ENCODE assay signal across 29 cellular contexts in genomic region chr4:7312691-7313090, GRCh38.
"Had no signal": no experiment of that assay in that cellular context is flagged by ENCODE, and none has a peak within 500 bp of the region (broad histone marks: within the 10 kb centered on the region; RNA-seq: fewer than 3 reads in every experiment).

No MANE protein-coding gene starts in this region.

- H3K27me3 Mint-ChIP-seq: activated CD4-positive, alpha-beta T cell treated with anti-CD3 and anti-CD28 coated beads, Interleukin-2, amount 10 ng/mL, durations not matched to agents 24 days and 14 days; activated CD8-positive, alpha-beta memory T cell treated with anti-CD3 and anti-CD28 coated beads, Interleukin-2, amount 10 ng/mL, durations not matched to agents 7 days and 5 days had no signal

- H3K4me1 Mint-ChIP-seq: activated CD4-positive, alpha-beta T cell treated with anti-CD3 and anti-CD28 coated beads, Interleukin-2, amount 10 ng/mL, durations not matched to agents 24 days and 14 days; activated CD8-positive, alpha-beta memory T cell treated with anti-CD3 and anti-CD28 coated beads, Interleukin-2, amount 10 ng/mL, durations not matched to agents 7 days and 5 days; activated naive CD8-positive, alpha-beta T cell treated with anti-CD3 and anti-CD28 coated beads, Interleukin-2, amount 50 U/mL, for 24 hours had no signal

- DNase-seq: activated CD4-positive, alpha-beta T cell treated with anti-CD3 and anti-CD28 coated beads, Interleukin-2, amount 10 ng/mL, durations not matched to agents 24 days and 14 days; activated CD4-positive, alpha-beta T cell treated with anti-CD3 and anti-CD28 coated beads, Interleukin-2, amount 50 U/mL, for 48 hours; activated CD4-positive, CD25-positive, alpha-beta regulatory T cell treated with anti-CD3 and anti-CD28 coated beads, Interleukin-2, amount 50 U/mL, for 72 hours; activated CD8-positive, alpha-beta memory T cell treated with anti-CD3 and anti-CD28 coated beads, Interleukin-2, amount 10 ng/mL, durations not matched to agents 7 days and 5 days; activated effector memory CD4-positive, alpha-beta T cell treated with Interleukin-2 at 50 U/mL for 16 hours; activated naive CD4-positive, alpha-beta T cell treated with Interleukin-2 at 50 U/mL for 16 hours; activated naive CD8-positive, alpha-beta T cell treated with anti-CD3 and anti-CD28 coated beads, Interleukin-2, amount 50 U/mL, for 24 hours; activated T-cell treated with anti-CD3 and anti-CD28 coated beads, Interleukin-2, amount 50 U/mL, for 24 hours; amniotic stem cell; Karpas-422; MM.1S; NCI-H1105; NCI-H1436; NCI-H1694 treated with DMSO at 0.1 percent for 48 hours; NCI-H2029 treated with DMSO at 0.1 percent for 48 hours; NCI-H345; NCI-H510A; NCI-H526 treated with DMSO at 0.1 percent for 48 hours; NCI-H82; Peyer's patch; SHP77 treated with DMSO at 0.1 percent for 48 hours; T-helper 9 cell had no signal

- H3K4me3 ChIP-seq: K562, Peyer's patch had no signal

- H3K36me3 ChIP-seq: Peyer's patch had no signal

- H3K9me3 ChIP-seq: Peyer's patch had no signal

- H3K27ac ChIP-seq: RWPE1 had no signal

- H3K4me1 ChIP-seq: Peyer's patch had no signal

- H3K9me3 Mint-ChIP-seq: activated CD4-positive, alpha-beta T cell treated with anti-CD3 and anti-CD28 coated beads, Interleukin-2, amount 10 ng/mL, durations not matched to agents 24 days and 14 days; activated naive CD8-positive, alpha-beta T cell treated with anti-CD3 and anti-CD28 coated beads, Interleukin-2, amount 50 U/mL, for 24 hours; activated T-cell treated with anti-CD3 and anti-CD28 coated beads, Interleukin-2, amount 50 U/mL, for 24 hours; activated T-helper 1 cell treated with anti-CD3 and anti-CD28 coated beads, Interleukin-12 subunit alpha, Interleukin-12 subunit beta, Interleukin-2, Interleukin-4 antibody, amounts not matched to agents 30 ng/mL and 10 ng/mL and 1 ng/mL, durations not matched to agents 14 hours and 24 hours and 36 hours; T-helper 1 cell treated with Interleukin-12 subunit alpha and Interleukin-12 subunit beta and Interleukin-4 antibody, amounts not matched to agents 30 μg/mL and 1 μg/mL, for 36 hours had no signal

- H3K27ac Mint-ChIP-seq: activated CD4-positive, alpha-beta T cell treated with anti-CD3 and anti-CD28 coated beads, Interleukin-2, amount 10 ng/mL, durations not matched to agents 24 days and 14 days; activated CD8-positive, alpha-beta memory T cell treated with anti-CD3 and anti-CD28 coated beads, Interleukin-2, amount 10 ng/mL, durations not matched to agents 7 days and 5 days; activated naive CD4-positive, alpha-beta T cell treated with anti-CD3 and anti-CD28 coated beads, Interleukin-2, amount 50 U/mL, for 72 hours; activated naive CD8-positive, alpha-beta T cell treated with anti-CD3 and anti-CD28 coated beads, Interleukin-2, amount 50 U/mL, for 24 hours; activated T-cell treated with anti-CD3 and anti-CD28 coated beads, Interleukin-2, amount 50 U/mL, for 24 hours; activated T-helper 1 cell treated with anti-CD3 and anti-CD28 coated beads, Interleukin-12 subunit alpha, Interleukin-12 subunit beta, Interleukin-2, Interleukin-4 antibody, amounts not matched to agents 30 ng/mL and 10 ng/mL and 1 ng/mL, durations not matched to agents 14 hours and 24 hours and 36 hours; T-helper 1 cell treated with Interleukin-12 subunit alpha and Interleukin-12 subunit beta and Interleukin-4 antibody, amounts not matched to agents 30 μg/mL and 1 μg/mL, for 36 hours had no signal

- H3K36me3 Mint-ChIP-seq: activated CD8-positive, alpha-beta memory T cell treated with anti-CD3 and anti-CD28 coated beads, Interleukin-2, amount 10 ng/mL, durations not matched to agents 7 days and 5 days; activated naive CD4-positive, alpha-beta T cell treated with anti-CD3 and anti-CD28 coated beads, Interleukin-2, amount 50 U/mL, for 72 hours; WTC11 had no signal

- H3K27me3 ChIP-seq: Peyer's patch had no signal

- ATAC-seq: activated CD8-positive, alpha-beta memory T cell treated with anti-CD3 and anti-CD28 coated beads, Interleukin-2, amount 10 ng/mL, durations not matched to agents 7 days and 5 days; activated naive CD4-positive, alpha-beta T cell treated with anti-CD3 and anti-CD28 coated beads, Interleukin-2, amount 50 U/mL, for 72 hours; activated naive CD8-positive, alpha-beta T cell treated with anti-CD3 and anti-CD28 coated beads, Interleukin-2, amount 50 U/mL, for 24 hours; K562; WTC11 had no signal

- H3K4me3 Mint-ChIP-seq: activated CD4-positive, alpha-beta T cell treated with anti-CD3 and anti-CD28 coated beads, Interleukin-2, amount 10 ng/mL, durations not matched to agents 24 days and 14 days; activated CD8-positive, alpha-beta memory T cell treated with anti-CD3 and anti-CD28 coated beads, Interleukin-2, amount 10 ng/mL, durations not matched to agents 7 days and 5 days; activated naive CD8-positive, alpha-beta T cell treated with anti-CD3 and anti-CD28 coated beads, Interleukin-2, amount 50 U/mL, for 24 hours; activated T-cell treated with anti-CD3 and anti-CD28 coated beads, Interleukin-2, amount 50 U/mL, for 24 hours; activated T-helper 1 cell treated with anti-CD3 and anti-CD28 coated beads, Interleukin-12 subunit alpha, Interleukin-12 subunit beta, Interleukin-2, Interleukin-4 antibody, amounts not matched to agents 30 ng/mL and 10 ng/mL and 1 ng/mL, durations not matched to agents 14 hours and 24 hours and 36 hours; brain; T-helper 1 cell treated with Interleukin-12 subunit alpha and Interleukin-12 subunit beta and Interleukin-4 antibody, amounts not matched to agents 30 μg/mL and 1 μg/mL, for 36 hours; WTC11 had no signal
